ENCODE assay signal across 14 cellular contexts in the genomic region with DNA sequence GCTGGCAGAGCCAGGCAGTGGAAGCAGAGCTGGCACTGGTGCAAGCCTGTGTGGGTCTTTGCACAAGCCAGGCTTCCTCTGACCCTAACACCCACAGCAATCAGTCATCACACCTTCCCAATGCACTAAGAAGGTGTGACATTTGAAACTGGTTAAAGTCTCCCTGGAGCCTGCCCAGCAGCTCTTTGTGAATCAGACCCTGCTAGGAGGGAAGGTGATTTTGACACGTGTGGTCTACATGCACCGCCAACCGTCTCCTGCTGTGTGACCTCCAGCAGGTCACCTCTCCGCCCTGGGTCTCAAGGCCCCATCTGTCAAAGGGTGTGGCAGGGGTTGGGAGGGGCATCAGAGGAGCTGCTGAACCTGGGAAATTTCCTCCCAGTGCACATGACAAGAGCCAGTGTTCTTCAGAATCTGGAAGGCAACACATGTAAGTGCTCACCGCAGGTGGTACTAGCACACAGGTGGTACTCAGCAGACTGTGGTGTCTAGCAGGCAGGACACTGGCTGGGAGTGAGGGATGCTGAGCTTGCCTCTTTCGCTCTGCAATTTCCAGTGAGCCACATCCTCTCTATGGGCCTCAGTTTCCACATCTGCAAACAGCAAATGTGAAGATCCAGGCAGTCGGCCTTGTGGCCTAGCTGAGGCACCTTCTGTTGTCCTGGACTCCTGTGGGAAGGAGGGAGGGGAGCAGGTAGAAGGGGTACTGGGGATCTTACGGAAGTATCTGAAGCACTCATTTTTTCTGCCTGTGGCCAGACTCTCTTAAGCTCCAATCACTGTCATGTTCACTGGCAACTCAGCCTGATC.
A peak's percentile ranks its signal among the peaks of the same experiment; 100 is the strongest.
DNase-seq lines count a peak whose midpoint lies in the region; FAIRE-seq and TF ChIP-seq lines count a peak whose summit lies in the region.
"Had no signal": no experiment of that assay in that cellular context is flagged by ENCODE, and none has a peak within 500 bp of the region (broad histone marks: within the 10 kb centered on the region; RNA-seq: fewer than 3 reads in every experiment).

No MANE protein-coding gene starts in this region.

- WGBS in small intestine, 3 donors: 53 to 71% (median 61%) methylated on average over 8 of the region's 8 CpGs
- 94% methylated on average over 8 of the region's 8 CpGs for WGBS in SK-N-SH (ENCODE audit: low lambda C conversion rate)

- no peaks in the 10 kb centered on the region for H3K27me3 ChIP-seq in Loucy (ENCODE audit: insufficient read depth, low read length, poor library complexity, severe bottlenecking)
- H3K27me3 ChIP-seq in bronchial epithelial cell (ENCODE audit: control insufficient read depth, insufficient read depth, low read length): peaks cover 7% of the 10 kb centered on the region
- H3K27me3 ChIP-seq in small intestine (ENCODE audit: control insufficient read depth in 2 of 2, insufficient read depth in 2 of 2, low read length in 2 of 2): no peaks in the 10 kb centered on the region
- no peaks in the 10 kb centered on the region for H3K27me3 ChIP-seq in SK-N-SH (ENCODE audit: insufficient read depth)
- H3K27me3 ChIP-seq: BLaER1 had no signal

- DNase-seq in activated effector memory CD4-positive, alpha-beta T cell treated with anti-CD3 and anti-CD28 coated beads, Interleukin-2, amount 50 U/mL, for 16 hours: peak; percentile 43
- DNase-seq in activated effector memory CD4-positive, alpha-beta T cell treated with Interleukin-2 at 50 U/mL for 16 hours: no peak
- no peak for DNase-seq in bronchial epithelial cell (ENCODE audit: low read depth)
- peak; percentile 22 for DNase-seq in small intestine
- DNase-seq in SK-N-SH: no peak
- no peak for DNase-seq in AG08396 (ENCODE audit: low spot score)
- no peak for DNase-seq in Ammon's horn (ENCODE audit: low spot score)
- DNase-seq: NCI-H2107; nucleus accumbens; stimulated activated naive CD4-positive, alpha-beta T cell had no signal

- H3K79me2 ChIP-seq in Loucy (ENCODE audit: insufficient read depth, low read length) (no peaks in the 10 kb centered on the region), SK-N-SH (ENCODE audit: insufficient read depth) (no peaks in the 10 kb centered on the region)

- H2AFZ ChIP-seq in Loucy (ENCODE audit: low read length) (no peak overlapping the region), SK-N-SH (ENCODE audit: low read depth) (no peak overlapping the region)

- no peak overlapping the region for H3K9ac ChIP-seq in Loucy (ENCODE audit: low read depth, low read length, poor library complexity, severe bottlenecking)
- no peak overlapping the region for H3K9ac ChIP-seq in SK-N-SH
- H3K9ac ChIP-seq: BLaER1 had no signal

- no peak for TF ChIP-seq EP300 in SK-N-SH (IDR thresholded peaks at IDR 0.05; ENCODE audit: borderline replicate concordance in 1 of 2, low read depth in 1 of 2, low read length in 1 of 2)

- H4K20me1 ChIP-seq in Loucy (ENCODE audit: insufficient read depth, low read length, poor library complexity, severe bottlenecking) (no peaks in the 10 kb centered on the region), SK-N-SH (ENCODE audit: insufficient read depth) (no peaks in the 10 kb centered on the region)

- H3K9me3 ChIP-seq in Loucy (ENCODE audit: insufficient read depth, low read depth, low read length) (no peaks in the 10 kb centered on the region), small intestine (ENCODE audit: control insufficient read depth, low read depth) (no peaks in the 10 kb centered on the region), SK-N-SH (no peaks in the 10 kb centered on the region)
- H3K9me3 ChIP-seq: BLaER1, heart left ventricle had no signal

- H3K4me2 ChIP-seq in Loucy (ENCODE audit: low read depth, low read length, poor library complexity, severe bottlenecking) (peak overlapping the region; percentile 8), SK-N-SH (no peak overlapping the region)
- H3K4me2 ChIP-seq: BLaER1 had no signal

- no peaks in the 10 kb centered on the region for H3K36me3 ChIP-seq in Loucy (ENCODE audit: insufficient read depth, low read length)
- no peaks in the 10 kb centered on the region for H3K36me3 ChIP-seq in bronchial epithelial cell (ENCODE audit: control insufficient read depth, insufficient read depth, low read length)
- no peaks in the 10 kb centered on the region for H3K36me3 ChIP-seq in small intestine (ENCODE audit: control insufficient read depth in 2 of 2, insufficient read depth in 2 of 2, low read length in 2 of 2)
- H3K36me3 ChIP-seq in SK-N-SH (replicated peaks in 1 of 2; ENCODE audit: control insufficient read depth in 1 of 2, insufficient read depth in 2 of 2, low read length in 1 of 2): no peaks in the 10 kb centered on the region
- H3K36me3 ChIP-seq: BLaER1, heart left ventricle had no signal

- H3K4me1 ChIP-seq in Loucy (ENCODE audit: insufficient read depth, low read length, poor library complexity, severe bottlenecking) (peaks cover 64% of the 10 kb centered on the region), small intestine (ENCODE audit: control insufficient read depth in 2 of 2, insufficient read depth in 1 of 2, low read depth in 1 of 2, low read length in 1 of 2) (no peaks in the 10 kb centered on the region), SK-N-SH (ENCODE audit: control insufficient read depth in 1 of 2, insufficient read depth in 2 of 2, low read depth in 1 of 2, low read length in 1 of 2) (peaks cover 0 to 74% of the 10 kb centered on the region in 2 experiments; a peak in 2 of 4 replicates)

- POLR2A ChIA-PET in SK-N-SH (lab: Yijun Ruan, JAX): no interaction called here

- H3K4me3 ChIP-seq in Loucy (ENCODE audit: low read length, poor library complexity, severe bottlenecking) (no peak overlapping the region), bronchial epithelial cell (ENCODE audit: low read depth, low read length) (no peak overlapping the region), small intestine (ENCODE audit: low read depth in 1 of 2, low read length in 2 of 2) (no peak overlapping the region), SK-N-SH (ENCODE audit: low read depth in 2 of 2, low read length in 1 of 2) (no peak overlapping the region)
- H3K4me3 ChIP-seq: BLaER1, heart left ventricle had no signal

- TF ChIP-seq RAD21 in SK-N-SH (IDR thresholded peaks at IDR 0.05; ENCODE audit: low read length): no peak

- H3F3A ChIP-seq in Loucy (ENCODE audit: low read depth) (no peaks in the 10 kb centered on the region), SK-N-SH (replicated peaks; ENCODE audit: insufficient read depth) (no peaks in the 10 kb centered on the region)

- CTCF ChIA-PET in SK-N-SH (lab: Yijun Ruan, JAX): interaction anchor here (0.8 to 7.6 kb wide), 5 partner anchors 13 to 102 kb away, joined by 3 to 39 read pairs (median 4); no protein-coding TSS in a partner anchor

- H3K27ac ChIP-seq in small intestine (ENCODE audit: low read depth in 1 of 2, low read length in 1 of 2) (no peak overlapping the region), SK-N-SH (ENCODE audit: low read depth in 2 of 2, low read length in 1 of 2) (peak overlapping the region in 1 of 2 experiments; percentile 28; a peak in 1 of 4 replicates)
- H3K27ac ChIP-seq: BLaER1, heart left ventricle had no signal

- no peak for TF ChIP-seq CTCF in Loucy (conservative IDR thresholded peaks at IDR 0.05; ENCODE audit: low read length)
- no peak for TF ChIP-seq CTCF in bronchial epithelial cell (IDR thresholded peaks at IDR 0.05; ENCODE audit: insufficient read depth, low read length, severe bottlenecking)
- TF ChIP-seq CTCF in SK-N-SH (IDR thresholded peaks at IDR 0.05): no peak

- H3K9me2 ChIP-seq in Loucy (replicated peaks; ENCODE audit: low read depth, low read length): no peaks in the 10 kb centered on the region
- no peaks in the 10 kb centered on the region for H3K9me2 ChIP-seq in SK-N-SH

- FAIRE-seq in bronchial epithelial cell (lab: Jason Lieb, UNC): peak; percentile 86
- FAIRE-seq in small intestine (lab: Jason Lieb, UNC): no peak
- FAIRE-seq: endothelial cell of umbilical vein had no signal

TF ChIP-seq in SK-N-SH, 30 proteins besides CTCF, POLR2A, EP300 and RAD21 (continues in another document):
- TF ChIP-seq SIN3A (IDR thresholded peaks at IDR 0.05; ENCODE audit: borderline replicate concordance, low read depth, low read length) (no peak), MXI1 (IDR thresholded peaks at IDR 0.05; ENCODE audit: low read depth, low read length) (no peak), RFX5 (IDR thresholded peaks at IDR 0.05; ENCODE audit: low read length) (no peak), ZBTB33 (IDR thresholded peaks at IDR 0.05; ENCODE audit: borderline replicate concordance, low read depth) (no peak), SMC3 (IDR thresholded peaks at IDR 0.05; ENCODE audit: low read depth, low read length) (no peak), EZH2phosphoT487 (IDR thresholded peaks at IDR 0.05; ENCODE audit: borderline replicate concordance, low read depth) (no peak), CHD2 (IDR thresholded peaks at IDR 0.05; ENCODE audit: low read length, partially characterized antibody) (no peak), RCOR1 (IDR thresholded peaks at IDR 0.05; ENCODE audit: low read length) (no peak), TCF12 (IDR thresholded peaks at IDR 0.05) (no peak), PBX3 (IDR thresholded peaks at IDR 0.05) (no peak)

Comparison
In these comparisons a context has a peak if more than half of its experiments do, and no peak if none do; other contexts are left out.
1. DNase-seq: peak in activated effector memory CD4-positive, alpha-beta T cell treated with anti-CD3 and anti-CD28 coated beads, Interleukin-2, amount 50 U/mL, for 16 hours (single experiment) and small intestine (single experiment); none in activated effector memory CD4-positive, alpha-beta T cell treated with Interleukin-2 at 50 U/mL for 16 hours (single experiment), bronchial epithelial cell (single experiment), SK-N-SH (single experiment), AG08396 (single experiment) and Ammon's horn (single experiment).